22 cellular contexts compared by ENCODE assay signal in the genomic region with DNA sequence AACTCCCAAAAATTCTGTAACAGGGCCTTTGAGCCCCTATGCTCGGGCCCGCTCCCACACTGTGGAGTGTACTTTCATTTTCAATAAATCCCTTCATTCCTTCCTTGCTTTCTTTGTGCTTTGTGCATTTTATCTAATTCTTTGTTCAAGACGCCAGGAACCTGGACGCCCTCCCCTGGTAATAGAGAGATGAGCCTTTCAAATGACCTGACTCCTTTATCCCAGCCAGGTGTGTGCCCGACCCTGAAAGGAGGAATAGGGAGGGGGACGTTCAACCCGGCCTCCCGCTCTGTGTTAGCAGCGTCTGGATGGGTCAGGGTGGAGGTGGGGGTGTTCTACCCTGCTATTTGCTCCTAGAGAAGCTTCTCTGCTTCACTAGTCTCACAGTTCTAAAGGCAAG. TPM values are rescaled to one million over a fixed set of nuclear protein-coding genes. Genes with fewer than 3 reads are reported as not detected.
DNase-seq lines count a peak whose midpoint lies in the region; ATAC-seq, FAIRE-seq and TF ChIP-seq lines count a peak whose summit lies in the region.
"Had no signal": no experiment of that assay in that cellular context is flagged by ENCODE, and none has a peak within 500 bp of the region (broad histone marks: within the 10 kb centered on the region; RNA-seq: fewer than 3 reads in every experiment).

No MANE protein-coding gene starts in this region.

- H3K27ac Mint-ChIP-seq in activated CD4-positive, alpha-beta memory T cell treated with anti-CD3 and anti-CD28 coated beads for 36 hours, result no peak overlapping the region
- H3K27ac Mint-ChIP-seq in Caco-2 (ENCODE audit: unreplicated experiment), result no peak overlapping the region
- H3K27ac Mint-ChIP-seq: activated T-cell treated with anti-CD3 and anti-CD28 coated beads, Interleukin-2, amount 50 U/mL, for 72 hours had no signal

- dilution Hi-C loops in endothelial cell of umbilical vein (cut with MboI; ENCODE audit: extremely low pct_ligation_motif_present, low sequenced_read_pairs), result no loop called here

- H3K18ac ChIP-seq in mesendoderm (ENCODE audit: low read length), result peak overlapping the region; percentile 76

- H3K36me3 Mint-ChIP-seq in activated CD4-positive, alpha-beta memory T cell treated with anti-CD3 and anti-CD28 coated beads for 36 hours, result no peaks in the 10 kb centered on the region
- H3K36me3 Mint-ChIP-seq in Caco-2 (ENCODE audit: insufficient read depth, unreplicated experiment), result no peaks in the 10 kb centered on the region

- H2BK5ac ChIP-seq in mesendoderm (ENCODE audit: low read length), result no peak overlapping the region

- H3K27ac ChIP-seq in left ventricle myocardium inferior (replicated peaks), result peak overlapping the region; percentile 62
- peak overlapping the region in 2 of 12 donors; percentile 41 to 51 for H3K27ac ChIP-seq in heart left ventricle
- peak overlapping the region; percentile 14 for H3K27ac ChIP-seq in endothelial cell of umbilical vein (ENCODE audit: insufficient read depth, low read depth, low read length)
- H3K27ac ChIP-seq in mesendoderm (ENCODE audit: low read depth, low read length), result peak overlapping the region; percentile 80
- H3K27ac ChIP-seq: BLaER1 treated with 17β-estradiol and CSF1 and Interleukin-3, amounts not matched to agents 10 nM and 100 nM; dorsolateral prefrontal cortex; gastrocnemius medialis had no signal

- TF ChIP-seq CTCF in left ventricle myocardium inferior (IDR thresholded peaks at IDR 0.05; ENCODE audit: borderline replicate concordance) (no peak), heart left ventricle (IDR thresholded peaks at IDR 0.05) (no peak), endothelial cell of umbilical vein (IDR thresholded peaks at IDR 0.05; ENCODE audit: extremely low read depth in 1 of 2, insufficient read depth in 1 of 2, low read depth in 1 of 2, low read length in 2 of 2) (no peak), Caco-2 (IDR thresholded peaks at IDR 0.05; ENCODE audit: insufficient read depth in 1 of 2, low read depth in 1 of 2, low read length in 1 of 2, severe bottlenecking in 1 of 2, unreplicated experiment in 1 of 2) (no peak)

- peak overlapping the region; percentile 15 for H3K23ac ChIP-seq in mesendoderm (ENCODE audit: low read length)

- no peak for FAIRE-seq in endothelial cell of umbilical vein (lab: Jason Lieb, UNC)
- FAIRE-seq: D721Med, G401.6 had no signal

- H3K4me1 ChIP-seq in left ventricle myocardium inferior (peaks cover 38% of the 10 kb centered on the region), heart left ventricle (peaks cover 0 to 29% (median 15%) of the 10 kb centered on the region in 12 donors), endothelial cell of umbilical vein (ENCODE audit: control insufficient read depth, extremely low read depth, insufficient read depth, low read length) (peaks cover 32% of the 10 kb centered on the region), mesendoderm (ENCODE audit: control insufficient read depth, low read depth, low read length) (peaks cover 11% of the 10 kb centered on the region), Caco-2 (no peaks in the 10 kb centered on the region)
- H3K4me1 ChIP-seq: ascending aorta; BLaER1 treated with 17β-estradiol and CSF1 and Interleukin-3, amounts not matched to agents 10 nM and 100 nM had no signal

- H3K27me3 ChIP-seq in left ventricle myocardium inferior (ENCODE audit: low read depth) (no peaks in the 10 kb centered on the region), heart left ventricle (no peaks in the 10 kb centered on the region), endothelial cell of umbilical vein (ENCODE audit: control insufficient read depth in 2 of 2, insufficient read depth in 2 of 2, low read length in 2 of 2) (no peaks in the 10 kb centered on the region), mesendoderm (ENCODE audit: insufficient read depth, low read length, poor library complexity) (no peaks in the 10 kb centered on the region), Caco-2 (replicated peaks; ENCODE audit: control insufficient read depth, insufficient read depth, low read length) (no peaks in the 10 kb centered on the region)
- H3K27me3 ChIP-seq: ascending aorta; BLaER1 treated with 17β-estradiol and CSF1 and Interleukin-3, amounts not matched to agents 10 nM and 100 nM; dorsolateral prefrontal cortex; gastrocnemius medialis had no signal

- no peaks in the 10 kb centered on the region for H3K9me3 Mint-ChIP-seq in activated CD4-positive, alpha-beta memory T cell treated with anti-CD3 and anti-CD28 coated beads for 36 hours
- H3K9me3 Mint-ChIP-seq in Caco-2 (ENCODE audit: unreplicated experiment), result no peaks in the 10 kb centered on the region
- H3K9me3 Mint-ChIP-seq: activated T-cell treated with anti-CD3 and anti-CD28 coated beads, Interleukin-2, amount 50 U/mL, for 72 hours; central memory CD8-positive, alpha-beta T cell had no signal

- no peaks in the 10 kb centered on the region for H3K9me3 ChIP-seq in left ventricle myocardium inferior (replicated peaks)
- no peaks in the 10 kb centered on the region for H3K9me3 ChIP-seq in heart left ventricle
- H3K9me3 ChIP-seq in endothelial cell of umbilical vein (replicated peaks; ENCODE audit: control insufficient read depth, insufficient read depth, low read length), result no peaks in the 10 kb centered on the region
- no peaks in the 10 kb centered on the region for H3K9me3 ChIP-seq in Caco-2
- H3K9me3 ChIP-seq: ascending aorta; BLaER1 treated with 17β-estradiol and CSF1 and Interleukin-3, amounts not matched to agents 10 nM and 100 nM; gastrocnemius medialis had no signal

- H3K4me3 Mint-ChIP-seq in activated CD4-positive, alpha-beta memory T cell treated with anti-CD3 and anti-CD28 coated beads for 36 hours, result no peak overlapping the region
- no peak overlapping the region for H3K4me3 Mint-ChIP-seq in Caco-2 (ENCODE audit: unreplicated experiment)
- H3K4me3 Mint-ChIP-seq: activated T-cell treated with anti-CD3 and anti-CD28 coated beads, Interleukin-2, amount 50 U/mL, for 72 hours; central memory CD8-positive, alpha-beta T cell had no signal

- H3K9ac ChIP-seq in endothelial cell of umbilical vein (replicated peaks; ENCODE audit: extremely low read depth, insufficient read depth, low read length), result no peak overlapping the region
- no peak overlapping the region for H3K9ac ChIP-seq in mesendoderm (ENCODE audit: low read length)
- H3K9ac ChIP-seq: BLaER1 treated with 17β-estradiol and CSF1 and Interleukin-3, amounts not matched to agents 10 nM and 100 nM had no signal

- H2AK5ac ChIP-seq in mesendoderm (ENCODE audit: low read length), result no peak overlapping the region

- no peak overlapping the region for H2AFZ ChIP-seq in endothelial cell of umbilical vein (ENCODE audit: low read depth, low read length)

- intact Hi-C loops in left ventricle myocardium inferior (cut with micrococcal nuclease), result no loop called here
- intact Hi-C loops in heart left ventricle (cut with DNase I), result loop anchor here in 1 of 10 donors (10.0 kb wide), 1 partner anchor 45 kb away; no protein-coding TSS in a partner anchor
- intact Hi-C loops in endothelial cell of umbilical vein (cut with micrococcal nuclease), result no loop called here
- intact Hi-C loops in activated CD4-positive, alpha-beta memory T cell treated with anti-CD3 and anti-CD28 coated beads for 36 hours (cut with micrococcal nuclease), result no loop called here
- intact Hi-C loops in Caco-2 (cut with micrococcal nuclease; ENCODE audit: unreplicated experiment), result no loop called here

- H4K8ac ChIP-seq in mesendoderm (ENCODE audit: low read depth, low read length), result no peak overlapping the region

- no peak overlapping the region for H3K56ac ChIP-seq in mesendoderm (ENCODE audit: low read length)

- H3K4me3 ChIP-seq in left ventricle myocardium inferior (no peak overlapping the region), heart left ventricle (no peak overlapping the region), endothelial cell of umbilical vein (replicated peaks in 1 of 3; ENCODE audit: insufficient read depth in 1 of 3, low read depth in 1 of 3, low read length in 3 of 3) (no peak overlapping the region), mesendoderm (ENCODE audit: low read length) (no peak overlapping the region), Caco-2 (ENCODE audit: low read depth, low read length) (no peak overlapping the region)
- H3K4me3 ChIP-seq: ascending aorta; BLaER1 treated with 17β-estradiol and CSF1 and Interleukin-3, amounts not matched to agents 10 nM and 100 nM; gastrocnemius medialis had no signal

- peak overlapping the region; percentile 95 for H2BK120ac ChIP-seq in mesendoderm (ENCODE audit: low read depth, low read length)

- H3K9me1 ChIP-seq in endothelial cell of umbilical vein (replicated peaks; ENCODE audit: control insufficient read depth, extremely low read depth, insufficient read depth, low read length), result peaks cover 2% of the 10 kb centered on the region

- BruUV-seq in endothelial cell of umbilical vein (replicated peaks; lab: Mats Ljungman, UMichigan) (no TSS peak), Caco-2 (replicated peaks; lab: Mats Ljungman, UMichigan) (no TSS peak)

- no peaks in the 10 kb centered on the region for H3K79me2 ChIP-seq in endothelial cell of umbilical vein (ENCODE audit: control insufficient read depth, insufficient read depth, low read length)
- H3K79me2 ChIP-seq in mesendoderm (ENCODE audit: control insufficient read depth, insufficient read depth, low read length), result no peaks in the 10 kb centered on the region

- no peaks in the 10 kb centered on the region for H3K27me3 Mint-ChIP-seq in activated CD4-positive, alpha-beta memory T cell treated with anti-CD3 and anti-CD28 coated beads for 36 hours
- no peaks in the 10 kb centered on the region for H3K27me3 Mint-ChIP-seq in Caco-2 (ENCODE audit: insufficient read depth, unreplicated experiment)
- H3K27me3 Mint-ChIP-seq: central memory CD8-positive, alpha-beta T cell had no signal

- POLR2A ChIA-PET in endothelial cell of umbilical vein (lab: Charles Lee), result no interaction called here
- POLR2A ChIA-PET in activated CD4-positive, alpha-beta memory T cell treated with anti-CD3 and anti-CD28 coated beads for 36 hours (lab: Charles Lee), result no interaction called here
- POLR2A ChIA-PET in Caco-2 (lab: Charles Lee), result no interaction called here

- no peak overlapping the region for H3K4me2 ChIP-seq in endothelial cell of umbilical vein (ENCODE audit: insufficient read depth, low read length)
- no peak overlapping the region for H3K4me2 ChIP-seq in mesendoderm (ENCODE audit: low read length)
- H3K4me2 ChIP-seq: BLaER1 treated with 17β-estradiol and CSF1 and Interleukin-3, amounts not matched to agents 10 nM and 100 nM had no signal

- CTCF ChIA-PET in endothelial cell of umbilical vein (lab: Charles Lee) (interaction anchor here (0.7 kb wide), 1 partner anchor 54 kb away, joined by 3 read pairs; the partner anchor contains the start of gene FXN), Caco-2 (lab: Charles Lee) (no interaction called here)
- CTCF ChIA-PET in activated CD4-positive, alpha-beta memory T cell treated with anti-CD3 and anti-CD28 coated beads for 36 hours (lab: Charles Lee), result no interaction called here

- no peaks in the 10 kb centered on the region for H3K36me3 ChIP-seq in left ventricle myocardium inferior
- no peaks in the 10 kb centered on the region for H3K36me3 ChIP-seq in heart left ventricle
- H3K36me3 ChIP-seq in endothelial cell of umbilical vein (ENCODE audit: control insufficient read depth in 2 of 2, extremely low read depth in 1 of 2, insufficient read depth in 2 of 2, low read length in 2 of 2), result no peaks in the 10 kb centered on the region
- no peaks in the 10 kb centered on the region for H3K36me3 ChIP-seq in mesendoderm (ENCODE audit: control insufficient read depth, insufficient read depth, low read length)
- H3K36me3 ChIP-seq in Caco-2 (ENCODE audit: control insufficient read depth, insufficient read depth, low read length), result no peaks in the 10 kb centered on the region
- H3K36me3 ChIP-seq: ascending aorta; BLaER1 treated with 17β-estradiol and CSF1 and Interleukin-3, amounts not matched to agents 10 nM and 100 nM; gastrocnemius medialis had no signal

- 90 to 92% (median 91%) methylated on average over 9 of the region's 9 CpGs for WGBS in heart left ventricle, 4 donors
- no CpG with 5 or more reads among the region's 9 CpGs for WGBS in mesendoderm (ENCODE audit: extremely low coverage, insufficient coverage, low lambda C conversion rate)

- H2BK15ac ChIP-seq in mesendoderm (replicated peaks; ENCODE audit: low read depth), result peak overlapping the region; percentile 77

- H3K4me1 Mint-ChIP-seq in activated CD4-positive, alpha-beta memory T cell treated with anti-CD3 and anti-CD28 coated beads for 36 hours (ENCODE audit: low read depth), result no peaks in the 10 kb centered on the region
- H3K4me1 Mint-ChIP-seq in Caco-2 (ENCODE audit: low read depth, unreplicated experiment), result no peaks in the 10 kb centered on the region
- H3K4me1 Mint-ChIP-seq: central memory CD8-positive, alpha-beta T cell had no signal

- no peak for ATAC-seq in heart left ventricle
- no peak for ATAC-seq in GM21723 (IDR thresholded peaks at IDR 0.05; ENCODE audit: unreplicated experiment)
- no peak for ATAC-seq in HG03432 (IDR thresholded peaks at IDR 0.05; ENCODE audit: unreplicated experiment)
- ATAC-seq: activated CD4-positive, CD25-positive, alpha-beta regulatory T cell treated with anti-CD3 and anti-CD28 coated beads, Interleukin-2, amount 50 U/mL, for 24 hours; activated T-cell treated with anti-CD3 and anti-CD28 coated beads, Interleukin-2, amount 50 U/mL, for 72 hours; gastrocnemius medialis had no signal

- H4K5ac ChIP-seq in mesendoderm (ENCODE audit: low read length), result no peak overlapping the region

- no peaks in the 10 kb centered on the region for H4K20me1 ChIP-seq in endothelial cell of umbilical vein (replicated peaks; ENCODE audit: control insufficient read depth, extremely low read depth, insufficient read depth, low read length)
- H4K20me1 ChIP-seq: BLaER1 treated with 17β-estradiol and CSF1 and Interleukin-3, amounts not matched to agents 10 nM and 100 nM had no signal

- TF ChIP-seq POLR2A in heart left ventricle (IDR thresholded peaks at IDR 0.05) (no peak), endothelial cell of umbilical vein (IDR thresholded peaks at IDR 0.05; ENCODE audit: low read depth, low read length) (no peak)

- H3K79me1 ChIP-seq in mesendoderm (ENCODE audit: low read length), result no peaks in the 10 kb centered on the region

- DNase-seq in left ventricle myocardium inferior (no peak), heart left ventricle (no peak), endothelial cell of umbilical vein (ENCODE audit: low read depth, low spot score) (no peak), mesendoderm (peak; percentile 64), Caco-2 (no peak)
- DNase-seq in activated CD4-positive, alpha-beta memory T cell treated with anti-CD3 and anti-CD28 coated beads for 36 hours, result no peak
- DNase-seq: activated naive CD4-positive, alpha-beta T cell treated with anti-CD3 and anti-CD28 coated beads, Interleukin-2, amount 50 U/mL, for 16 hours; activated T-cell treated with anti-CD3 and anti-CD28 coated beads, Interleukin-2, amount 50 U/mL, for 72 hours; dorsolateral prefrontal cortex; gastrocnemius medialis; NCI-H1694 treated with DMSO at 0.1 percent for 48 hours; NCI-H446; stimulated activated CD4-positive, alpha-beta T cell treated with anti-CD3 and anti-CD28 coated beads, Interleukin-4, amount 100 ng/mL, for 4 hours; T1000 had no signal

- H3K4ac ChIP-seq in mesendoderm (ENCODE audit: low read depth, low read length), result no peak overlapping the region

RNA-seq across cellular contexts. Expression of gene FXN, which starts 53.9 kb away (rescaled TPM):
- total RNA-seq in left ventricle myocardium inferior, result 43.4 TPM
- 10 to 100 TPM; 16.9 to 40.2 (median 30.0) TPM for total RNA-seq in heart left ventricle
- polyA plus RNA-seq in heart left ventricle, result 10 to 100 TPM; 14.8 to 16.9 TPM
- 17.1 and 21.2 TPM in 2 replicates for total RNA-seq in endothelial cell of umbilical vein
- polyA plus RNA-seq in endothelial cell of umbilical vein, result 13.0 and 18.2 TPM in 2 replicates
- polyA plus RNA-seq in endothelial cell of umbilical vein (2011; cell fraction: cytosol; rRNA removed), result 22.9 and 24.8 TPM in 2 replicates
- polyA plus RNA-seq in endothelial cell of umbilical vein (2011; cell fraction: nucleus; rRNA removed), result 9.9 and 10.9 TPM in 2 replicates
- 28.2 and 40.7 TPM in 2 replicates for polyA plus RNA-seq in endothelial cell of umbilical vein (2012)
- 9.6 and 12.0 TPM in 2 replicates for polyA minus RNA-seq in endothelial cell of umbilical vein
- 5.2 TPM for polyA minus RNA-seq in endothelial cell of umbilical vein (2011; cell fraction: cytosol; rRNA and poly(A)+ RNA removed)
- 3.9 and 5.1 TPM in 2 replicates for polyA minus RNA-seq in endothelial cell of umbilical vein (2011; cell fraction: nucleus; rRNA and poly(A)+ RNA removed)
- polyA plus RNA-seq in mesendoderm (2013, experiment 1 of 2), result 53.1 TPM
- 51.0 TPM for polyA plus RNA-seq in mesendoderm (2013, experiment 2 of 2)
- 10 to 100 TPM; 14.1 to 15.2 TPM for total RNA-seq in activated CD4-positive, alpha-beta memory T cell treated with anti-CD3 and anti-CD28 coated beads for 36 hours
- total RNA-seq in Caco-2 (2022), result 7.6 and 8.6 TPM in 2 replicates
- total RNA-seq: ascending aorta had no signal
